1 cellular context compared by ENCODE assay signal in genomic region chr19:17423429-17424208, GRCh38.
TF ChIP-seq lines count a peak whose summit lies in the region.

No MANE protein-coding gene starts in this region.

TF ChIP-seq in WTC11, 78 proteins besides CTCF, POLR2A, EP300 and RAD21 (continued from another document):
- TF ChIP-seq ZNF138 (CRISPR knock-in tag; conservative IDR thresholded peaks at IDR 0.05): no peak
- TF ChIP-seq NFE2L1 (CRISPR knock-in tag; IDR thresholded peaks at IDR 0.05): no peak
- no peak for TF ChIP-seq NR1H2 (CRISPR knock-in tag; IDR thresholded peaks at IDR 0.05)
- TF ChIP-seq AFF4 (CRISPR knock-in tag; IDR thresholded peaks at IDR 0.05; ENCODE audit: borderline replicate concordance): no peak
- TF ChIP-seq ETV6 (CRISPR knock-in tag; IDR thresholded peaks at IDR 0.05): no peak
- no peak for TF ChIP-seq E2F5 (CRISPR knock-in tag; IDR thresholded peaks at IDR 0.05)
- TF ChIP-seq JAZF1 (CRISPR knock-in tag; IDR thresholded peaks at IDR 0.05): no peak
- TF ChIP-seq IRF1 (CRISPR knock-in tag; IDR thresholded peaks at IDR 0.05): no peak
- TF ChIP-seq RELA (CRISPR knock-in tag; IDR thresholded peaks at IDR 0.05; ENCODE audit: borderline replicate concordance): no peak
